Comparison of ENCODE assay signal across 13 cellular contexts in the genomic region with DNA sequence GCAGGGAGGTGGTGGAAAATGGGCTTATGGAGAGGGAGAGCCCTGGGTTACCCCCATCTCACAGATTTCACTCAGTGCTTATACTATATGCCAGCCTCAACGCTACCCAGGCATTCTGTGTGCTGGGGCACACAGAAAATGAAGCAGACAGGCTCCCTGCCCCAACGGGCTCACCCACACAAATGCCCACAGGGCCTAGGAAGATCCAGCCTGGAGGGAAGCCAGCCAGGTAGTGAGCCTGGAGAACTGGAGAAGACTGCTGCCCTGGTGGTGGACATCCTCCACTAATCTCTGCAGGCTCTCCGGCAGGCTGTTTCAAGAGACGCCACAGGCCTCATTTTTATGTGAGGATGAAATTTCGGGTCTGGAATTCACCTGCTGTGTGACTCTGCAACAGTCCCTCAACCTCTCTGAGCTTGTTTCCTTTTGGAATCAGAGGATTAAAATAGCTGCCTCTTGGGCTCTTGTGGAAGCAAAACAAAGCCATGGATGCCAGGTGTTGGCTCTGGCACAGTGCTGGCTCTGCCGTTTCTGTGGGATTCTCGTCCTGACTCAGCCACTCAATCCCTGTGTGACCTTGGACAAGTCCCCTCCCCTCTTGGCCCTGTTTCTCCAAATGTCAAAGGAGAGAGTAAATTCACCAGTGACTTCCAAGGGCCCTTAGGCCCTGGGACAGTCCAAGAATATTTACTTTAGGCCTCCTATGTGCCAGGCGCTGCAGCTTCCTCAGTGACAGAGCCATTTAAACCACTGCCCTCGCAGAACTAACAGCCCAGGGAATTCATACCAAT. TPM values are rescaled to one million over a fixed set of nuclear protein-coding genes. Genes with fewer than 3 reads are reported as not detected.
A peak's percentile ranks its signal among the peaks of the same experiment; 100 is the strongest.
DNase-seq lines count a peak whose midpoint lies in the region; TF ChIP-seq lines count a peak whose summit lies in the region.
"Had no signal": no experiment of that assay in that cellular context is flagged by ENCODE, and none has a peak within 500 bp of the region (broad histone marks: within the 10 kb centered on the region; RNA-seq: fewer than 3 reads in every experiment).

No MANE protein-coding gene starts in this region.

- no peak for TF ChIP-seq POLR2A in breast epithelium (IDR thresholded peaks at IDR 0.05)
- no peak for TF ChIP-seq POLR2A in ovary (IDR thresholded peaks at IDR 0.05)

- DNase-seq in breast epithelium (ENCODE audit: low spot score in 2 of 2) (no peak), ovary (peak; percentile 31 to 64 (median 45)), G401 (ENCODE audit: low spot score) (no peak), WERI-Rb-1 (no peak), NCI-H524 (lab: John Stamatoyannopoulos, UW) (no peak)
- DNase-seq: activated naive CD8-positive, alpha-beta T cell treated with anti-CD3 and anti-CD28 coated beads for 36 hours; activated T-cell treated with anti-CD3 and anti-CD28 coated beads for 4 hours; cerebellar nuclear complex; DND-41; NCI-H2107; nucleus accumbens; uterus had no signal

- 36 to 53% (median 38%) methylated on average over 9 of the region's 9 CpGs for WGBS in ovary, 3 donors

- in situ Hi-C loops in G401 (cut with HindIII; ENCODE audit: low sequenced_read_pairs), result no loop called here

- no peak for TF ChIP-seq EP300 in ovary (IDR thresholded peaks at IDR 0.05)

- H3K9me3 ChIP-seq in breast epithelium (no peaks in the 10 kb centered on the region), ovary (no peaks in the 10 kb centered on the region), WERI-Rb-1 (ENCODE audit: severe bottlenecking) (no peaks in the 10 kb centered on the region)
- H3K9me3 ChIP-seq: uterus had no signal

- TF ChIP-seq CTCF in C4-2B (conservative IDR thresholded peaks at IDR 0.05) (no peak), breast epithelium (IDR thresholded peaks at IDR 0.05) (no peak), ovary (IDR thresholded peaks at IDR 0.05) (no peak), WERI-Rb-1 (IDR thresholded peaks at IDR 0.05; ENCODE audit: low read depth, low read length) (no peak)

- H3K36me3 ChIP-seq in breast epithelium, result no peaks in the 10 kb centered on the region
- no peaks in the 10 kb centered on the region for H3K36me3 ChIP-seq in ovary
- peaks cover 4% of the 10 kb centered on the region; the same call in 1 of the 2 replicates for H3K36me3 ChIP-seq in WERI-Rb-1
- H3K36me3 ChIP-seq: uterus had no signal

- peaks cover 3 to 13% of the 10 kb centered on the region in 2 donors for H3K4me1 ChIP-seq in breast epithelium
- peaks cover 33% of the 10 kb centered on the region for H3K4me1 ChIP-seq in ovary (ENCODE audit: insufficient read depth)

- H3K4me3 ChIP-seq in breast epithelium, result no peak overlapping the region
- H3K4me3 ChIP-seq in ovary, result no peak overlapping the region
- no peak overlapping the region for H3K4me3 ChIP-seq in WERI-Rb-1 (ENCODE audit: low read depth, low read length)
- H3K4me3 ChIP-seq: uterus had no signal

- peak overlapping the region; percentile 72 for H3K27ac ChIP-seq in C4-2B
- H3K27ac ChIP-seq in breast epithelium, result peak overlapping the region; percentile 37 to 54
- H3K27ac ChIP-seq in ovary, result peak overlapping the region; percentile 51 to 72
- H3K27ac ChIP-seq in WERI-Rb-1, result no peak overlapping the region; the same call in 1 of the 2 replicates

- intact Hi-C loops in breast epithelium (cut with DNase I; ENCODE audit: low total_unique reads) (no loop called here), ovary (cut with DNase I) (loop anchor here in 2 of 4 donors (10.0 kb wide), 1 partner anchor 47 kb away; no protein-coding TSS in a partner anchor)

- no peaks in the 10 kb centered on the region for H3K27me3 ChIP-seq in breast epithelium
- H3K27me3 ChIP-seq in ovary, result no peaks in the 10 kb centered on the region
- no peaks in the 10 kb centered on the region for H3K27me3 ChIP-seq in WERI-Rb-1 (ENCODE audit: insufficient read depth, low read depth, severe bottlenecking)
- H3K27me3 ChIP-seq: uterus had no signal

RNA-seq across cellular contexts. Expression of a gene that starts 3.6 kb away (rescaled TPM):
- total RNA-seq in breast epithelium (1 to 10 TPM; 4.2 to 8.2 (median 7.2) TPM), ovary (10 to 100 TPM in 6 of 7 donors, 1 to 10 TPM in 1; 8.6 to 98.1 (median 72.2) TPM)
- polyA plus RNA-seq in ovary, result 10 to 100 TPM; 19.4 to 23.3 TPM
- 17.4 and 18.3 TPM in 2 replicates for total RNA-seq in G401 (2014; rRNA removed; shearing (Covaris generic))

RNA-seq across cellular contexts. Expression of a gene that starts 12.6 kb away (rescaled TPM):
- total RNA-seq in breast epithelium (under 1 TPM in 2 of 3 donors, not detected in 1; 0.33 to 0.88 TPM), ovary (under 1 TPM in 6 of 7 donors, not detected in 1; 0.35 to 0.75 (median 0.44) TPM)
- polyA plus RNA-seq in ovary, result under 1 TPM; 0.23 to 0.45 TPM
- 28.9 and 29.4 TPM in 2 replicates for total RNA-seq in G401 (2014; rRNA removed; shearing (Covaris generic))

RNA-seq across cellular contexts. Expression of a gene that starts 34.3 kb away (rescaled TPM):
- 10 to 100 TPM; 23.9 to 33.8 (median 28.4) TPM for total RNA-seq in breast epithelium
- total RNA-seq in ovary, result 100 to 1,000 TPM in 5 of 7 donors, 10 to 100 TPM in 2; 59.3 to 224 (median 127) TPM
- polyA plus RNA-seq in ovary, result 100 to 1,000 TPM; 220 to 271 TPM
- 130 and 147 TPM in 2 replicates for total RNA-seq in G401 (2014; rRNA removed; shearing (Covaris generic))

RNA-seq across cellular contexts. Expression of a gene that starts 52.1 kb away (rescaled TPM):
- total RNA-seq in breast epithelium, result 10 to 100 TPM; 71.6 to 79.2 (median 75.4) TPM
- 100 to 1,000 TPM in 2 of 7 donors, 10 to 100 TPM in 5; 55.5 to 113 (median 97.4) TPM for total RNA-seq in ovary
- 10 to 100 TPM; 73.0 to 97.1 TPM for polyA plus RNA-seq in ovary
- total RNA-seq in G401 (2014; rRNA removed; shearing (Covaris generic)), result 21.0 and 32.6 TPM in 2 replicates

Comparison
In these comparisons a context has a peak if more than half of its experiments do, and no peak if none do; other contexts are left out.
1. DNase-seq: peak in ovary (5 of 5); none in breast epithelium (0 of 2), G401 (single experiment), WERI-Rb-1 (single experiment) and NCI-H524 (0 of 2).
2. RNA of a gene that starts 12.6 kb away (total RNA-seq): 28.9 to 29.4 TPM in G401; 0.35 to 0.75 TPM in ovary and 0.33 to 0.88 TPM in breast epithelium; every median in the first group is over 10 times any median in the second.